16 cellular contexts compared by ENCODE assay signal in the genomic region with DNA sequence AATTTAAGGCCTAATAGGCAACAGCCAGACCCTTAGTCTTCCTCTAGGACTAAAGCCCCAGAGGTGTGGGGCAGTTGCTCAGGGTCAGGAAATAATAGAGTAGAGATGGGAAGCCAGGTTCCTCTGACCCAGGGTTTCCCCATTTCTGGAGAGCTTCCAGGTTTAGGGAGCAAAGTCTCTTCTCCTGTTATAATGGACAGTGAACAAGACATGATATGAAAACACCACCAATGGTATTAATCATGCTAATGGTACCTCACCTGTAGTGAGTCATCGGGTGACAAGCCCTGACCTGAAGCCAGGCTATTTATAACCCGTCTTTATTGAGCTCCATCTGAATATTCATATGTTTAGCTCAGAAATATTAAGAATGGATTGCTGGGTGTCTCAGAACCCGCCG. TPM values are rescaled to one million over a fixed set of nuclear protein-coding genes. Genes with fewer than 3 reads are reported as not detected.
DNase-seq lines count a peak whose midpoint lies in the region; ATAC-seq and TF ChIP-seq lines count a peak whose summit lies in the region.
"Had no signal": no experiment of that assay in that cellular context is flagged by ENCODE, and none has a peak within 500 bp of the region (broad histone marks: within the 10 kb centered on the region; RNA-seq: fewer than 3 reads in every experiment).

No MANE protein-coding gene starts in this region.

- no peaks in the 10 kb centered on the region for H3K9me3 Mint-ChIP-seq in CD8-positive, alpha-beta T cell
- H3K9me3 Mint-ChIP-seq in endodermal cell: no peaks in the 10 kb centered on the region
- no peaks in the 10 kb centered on the region for H3K9me3 Mint-ChIP-seq in CD4-positive, alpha-beta memory T cell
- H3K9me3 Mint-ChIP-seq: T-cell had no signal

- no peak overlapping the region for H3K9ac ChIP-seq in endodermal cell (ENCODE audit: extremely low read depth, low read length, poor library complexity, severe bottlenecking)

- CTCF ChIA-PET in CD8-positive, alpha-beta T cell (lab: Charles Lee): interaction anchor here (1.0 kb wide), 1 partner anchor 118 kb away, joined by 3 read pairs; a partner anchor contains a TSS
- CTCF ChIA-PET in CD4-positive, alpha-beta memory T cell (lab: Charles Lee; ENCODE audit: partially characterized antibody): no interaction called here

- peaks cover 39% of the 10 kb centered on the region for H3K4me1 Mint-ChIP-seq in CD8-positive, alpha-beta T cell (ENCODE audit: low read depth)
- peaks cover 14% of the 10 kb centered on the region for H3K4me1 Mint-ChIP-seq in endodermal cell
- peaks cover 21 to 64% (median 25%) of the 10 kb centered on the region in 4 donors for H3K4me1 Mint-ChIP-seq in CD4-positive, alpha-beta memory T cell

- no peak overlapping the region for H3K4me3 Mint-ChIP-seq in CD8-positive, alpha-beta T cell
- H3K4me3 Mint-ChIP-seq in endodermal cell: no peak overlapping the region
- H3K4me3 Mint-ChIP-seq in CD4-positive, alpha-beta memory T cell: no peak overlapping the region
- H3K4me3 Mint-ChIP-seq: activated CD4-positive, alpha-beta T cell treated with anti-CD3 and anti-CD28 coated beads for 36 hours; stimulated activated memory B cell treated with anti-CD40 and anti-IgM and Interleukin-4, amounts not matched to agents 10 μg/mL and 1 μg/mL and 100 μg/mL, for 72 hours; T-cell had no signal

- H3K27me3 Mint-ChIP-seq in CD8-positive, alpha-beta T cell (ENCODE audit: low read depth): no peaks in the 10 kb centered on the region
- no peaks in the 10 kb centered on the region for H3K27me3 Mint-ChIP-seq in endodermal cell (ENCODE audit: insufficient read depth)
- H3K27me3 Mint-ChIP-seq in CD4-positive, alpha-beta memory T cell: no peaks in the 10 kb centered on the region
- H3K27me3 Mint-ChIP-seq: activated CD4-positive, alpha-beta T cell treated with anti-CD3 and anti-CD28 coated beads for 36 hours; stimulated activated memory B cell treated with anti-CD40 and anti-IgM and Interleukin-4, amounts not matched to agents 10 μg/mL and 1 μg/mL and 100 μg/mL, for 72 hours; T-cell had no signal

- H3K27ac ChIP-seq in CD8-positive, alpha-beta T cell (ENCODE audit: low read depth, low read length): no peak overlapping the region
- H3K27ac ChIP-seq in endodermal cell (ENCODE audit: low read depth, low read length): no peak overlapping the region
- no peak overlapping the region for H3K27ac ChIP-seq in CD4-positive, alpha-beta memory T cell (ENCODE audit: low read depth, low read length)

- peak overlapping the region; percentile 37 for H3K27ac Mint-ChIP-seq in CD8-positive, alpha-beta T cell
- H3K27ac Mint-ChIP-seq in endodermal cell: peak overlapping the region; percentile 89
- H3K27ac Mint-ChIP-seq in CD4-positive, alpha-beta memory T cell: peak overlapping the region in 1 of 7 donors; percentile 31
- H3K27ac Mint-ChIP-seq: activated CD4-positive, alpha-beta T cell treated with anti-CD3 and anti-CD28 coated beads for 36 hours; stimulated activated memory B cell treated with anti-CD40 and anti-IgM and Interleukin-4, amounts not matched to agents 10 μg/mL and 1 μg/mL and 100 μg/mL, for 72 hours; T-cell had no signal

- peaks cover 39% of the 10 kb centered on the region for H3K36me3 Mint-ChIP-seq in CD8-positive, alpha-beta T cell
- H3K36me3 Mint-ChIP-seq in endodermal cell (ENCODE audit: low read depth): peaks cover 40% of the 10 kb centered on the region
- H3K36me3 Mint-ChIP-seq in CD4-positive, alpha-beta memory T cell: peaks cover 14 to 15% of the 10 kb centered on the region in 2 donors

- H3K36me3 ChIP-seq in CD8-positive, alpha-beta T cell (ENCODE audit: insufficient read depth, low read length): no peaks in the 10 kb centered on the region
- H3K36me3 ChIP-seq in endodermal cell (ENCODE audit: control insufficient read depth, insufficient read depth, low read length): peaks cover 21% of the 10 kb centered on the region
- H3K36me3 ChIP-seq in CD4-positive, alpha-beta memory T cell (ENCODE audit: insufficient read depth, low read length): no peaks in the 10 kb centered on the region

- no peak overlapping the region for H3K4me3 ChIP-seq in CD8-positive, alpha-beta T cell (ENCODE audit: low read depth, low read length)
- no peak overlapping the region for H3K4me3 ChIP-seq in endodermal cell (ENCODE audit: low read length)
- no peak overlapping the region for H3K4me3 ChIP-seq in CD4-positive, alpha-beta memory T cell (ENCODE audit: low read length in 2 of 2)
- H3K4me3 ChIP-seq: lung had no signal

- POLR2A ChIA-PET in CD8-positive, alpha-beta T cell (lab: Charles Lee): interaction anchor here (0.6 kb wide), 1 partner anchor 356 kb away, joined by 3 read pairs; no protein-coding TSS in a partner anchor
- POLR2A ChIA-PET in CD4-positive, alpha-beta memory T cell (lab: Charles Lee; ENCODE audit: partially characterized antibody): interaction anchor here (1.0 kb wide), 1 partner anchor 118 kb away, joined by 3 read pairs; a partner anchor contains a TSS

- no peak for DNase-seq in CD8-positive, alpha-beta T cell
- DNase-seq in LoVo (ENCODE audit: low spot score): peak; percentile 49
- no peak for DNase-seq in endodermal cell
- DNase-seq in omental fat pad (ENCODE audit: low spot score): no peak
- DNase-seq in head of caudate nucleus: no peak
- no peak for DNase-seq in activated effector memory CD4-positive, alpha-beta T cell treated with anti-CD3 and anti-CD28 coated beads, Interleukin-2, amount 50 U/mL, for 16 hours
- DNase-seq in stimulated activated CD4-positive, alpha-beta T cell treated with anti-CD3 and anti-CD28 coated beads, Interleukin-2, amount 100 ng/mL, for 48 hours: no peak
- DNase-seq in CD4-positive, alpha-beta memory T cell: no peak
- DNase-seq: activated CD4-positive, alpha-beta T cell treated with anti-CD3 and anti-CD28 coated beads for 36 hours; activated T-cell treated with anti-CD3 and anti-CD28 coated beads, Interleukin-2, amount 50 U/mL, for 48 hours; AML-193; GDM1; stimulated activated CD4-positive, alpha-beta T cell treated with anti-CD3 and anti-CD28 coated beads, Interleukin-1b, Interleukin-23, amount 100 ng/mL, for 48 hours; T-cell had no signal

- intact Hi-C loops in CD8-positive, alpha-beta T cell (cut with DNase I, micrococcal nuclease): no loop called here
- intact Hi-C loops in head of caudate nucleus (cut with DNase I): no loop called here
- intact Hi-C loops in CD4-positive, alpha-beta memory T cell (cut with micrococcal nuclease): no loop called here

- TF ChIP-seq CTCF in CD8-positive, alpha-beta T cell (IDR thresholded peaks at IDR 0.05): no peak
- TF ChIP-seq CTCF in endodermal cell (conservative IDR thresholded peaks at IDR 0.05) (no peak), omental fat pad (IDR thresholded peaks at IDR 0.05) (no peak)

- ATAC-seq in CD8-positive, alpha-beta T cell: no peak
- peak; percentile 12 for ATAC-seq in omental fat pad (ENCODE audit: low FRiP score)
- ATAC-seq: activated CD4-positive, alpha-beta T cell treated with anti-CD3 and anti-CD28 coated beads for 36 hours; stimulated activated memory B cell treated with anti-CD40 and anti-IgM and Interleukin-4, amounts not matched to agents 10 μg/mL and 1 μg/mL and 100 μg/mL, for 72 hours; T-cell had no signal

- no peaks in the 10 kb centered on the region for H3K27me3 ChIP-seq in CD8-positive, alpha-beta T cell (ENCODE audit: insufficient read depth, low read length)
- no peaks in the 10 kb centered on the region for H3K27me3 ChIP-seq in endodermal cell (ENCODE audit: control insufficient read depth, insufficient read depth, low read length, poor library complexity, severe bottlenecking)
- no peaks in the 10 kb centered on the region for H3K27me3 ChIP-seq in CD4-positive, alpha-beta memory T cell (ENCODE audit: insufficient read depth, low read length)

- peaks cover 7% of the 10 kb centered on the region for H3K4me1 ChIP-seq in CD8-positive, alpha-beta T cell (ENCODE audit: insufficient read depth, low read length)
- no peaks in the 10 kb centered on the region for H3K4me1 ChIP-seq in endodermal cell (ENCODE audit: control insufficient read depth, insufficient read depth, low read length)
- no peaks in the 10 kb centered on the region for H3K4me1 ChIP-seq in CD4-positive, alpha-beta memory T cell (ENCODE audit: insufficient read depth, low read length)

- WGBS in endodermal cell (ENCODE audit: insufficient coverage in 1 of 2, insufficient read length in 1 of 2), 2 experiments: 96 to 99% methylated on average over 4 of the region's 4 CpGs

- H3K9me3 ChIP-seq in CD8-positive, alpha-beta T cell (ENCODE audit: low read length): no peaks in the 10 kb centered on the region
- H3K9me3 ChIP-seq in endodermal cell (ENCODE audit: control insufficient read depth, low read length): no peaks in the 10 kb centered on the region
- H3K9me3 ChIP-seq in CD4-positive, alpha-beta memory T cell (ENCODE audit: control insufficient read depth in 1 of 2, low read length in 2 of 2): no peaks in the 10 kb centered on the region

RNA-seq across cellular contexts. Expression of a gene that starts 24.6 kb away (rescaled TPM):
- 10 to 100 TPM; 20.0 to 20.7 TPM for total RNA-seq in CD8-positive, alpha-beta T cell
- total RNA-seq in endodermal cell (10 to 100 TPM; 30.0 to 30.1 TPM), omental fat pad (10 to 100 TPM in 1 of 4 donors, 1 to 10 TPM in 3; 3.2 to 20.3 (median 6.8) TPM)
- 20.1 TPM for polyA plus RNA-seq in endodermal cell (2013, experiment 1 of 2)
- 19.1 TPM for polyA plus RNA-seq in endodermal cell (2013, experiment 2 of 2)
- 10 to 100 TPM; 31.7 to 32.9 TPM for total RNA-seq in CD4-positive, alpha-beta memory T cell
- 1 to 10 TPM in 1 of 2 donors, not detected in 1; 2.3 TPM for polyA plus RNA-seq in CD4-positive, alpha-beta memory T cell
